9 cellular contexts compared by ENCODE assay signal in genomic region chr10:10714327-10714726, GRCh38.
"Had no signal": no experiment of that assay in that cellular context is flagged by ENCODE, and none has a peak within 500 bp of the region (broad histone marks: within the 10 kb centered on the region; RNA-seq: fewer than 3 reads in every experiment).

No MANE protein-coding gene starts in this region.

- H3K9me3 ChIP-seq: HAP-1 had no signal

- H3K4me3 ChIP-seq: GM23248, GM23338, HAP-1 had no signal

- H3K4me3 Mint-ChIP-seq: GM23338, H9, HFFc6 had no signal

- H3K4me1 ChIP-seq: HAP-1 had no signal

- H3K27ac Mint-ChIP-seq: GM23338, H9, HFFc6 had no signal

- ATAC-seq: GM23338, HCT116 had no signal

- H3K36me3 ChIP-seq: HAP-1 had no signal

- DNase-seq: GOT3, H7, H9, HCEC 1CT, HFFc6 had no signal

- H3K9me3 Mint-ChIP-seq: GM23338, H9, HFFc6 had no signal

- H3K27ac ChIP-seq: GM23248 had no signal
